ENCODE assay signal across 20 cellular contexts in genomic region chr4:109496875-109497274, GRCh38.
"Had no signal": no experiment of that assay in that cellular context is flagged by ENCODE, and none has a peak within 500 bp of the region (broad histone marks: within the 10 kb centered on the region; RNA-seq: fewer than 3 reads in every experiment).

No MANE protein-coding gene starts in this region.

- ATAC-seq: left cardiac atrium; left ventricle myocardium superior; naive thymus-derived CD4-positive, alpha-beta T cell; psoas muscle; upper lobe of right lung had no signal

- H3K4me2 ChIP-seq: hepatocyte had no signal

- H3K27ac ChIP-seq: epithelial cell of prostate, esophagus squamous epithelium, hepatocyte, parathyroid adenoma, psoas muscle, right lobe of liver, upper lobe of right lung, vagina had no signal

- H3K9ac ChIP-seq: parathyroid adenoma had no signal

- H3K27me3 ChIP-seq: dorsolateral prefrontal cortex, esophagus squamous epithelium, hepatocyte, right lobe of liver, upper lobe of right lung, vagina had no signal

- H3K27me3 Mint-ChIP-seq: naive thymus-derived CD4-positive, alpha-beta T cell had no signal

- H3K4me3 Mint-ChIP-seq: naive thymus-derived CD4-positive, alpha-beta T cell; nephron progenitor cell had no signal

- H3K4me3 ChIP-seq: dorsolateral prefrontal cortex, esophagus squamous epithelium, hepatocyte, lung, psoas muscle, right lobe of liver, upper lobe of right lung, vagina had no signal

- H3K4me1 Mint-ChIP-seq: nephron progenitor cell had no signal

- H3K79me2 ChIP-seq: parathyroid adenoma had no signal

- H3K9me3 Mint-ChIP-seq: nephron progenitor cell had no signal

- H3K4me1 ChIP-seq: esophagus squamous epithelium, parathyroid adenoma, psoas muscle, upper lobe of right lung, vagina had no signal

- DNase-seq: cortex of kidney; dorsolateral prefrontal cortex; effector CD8-positive, alpha-beta T cell; esophagus squamous epithelium; kidney; left cardiac atrium; left ventricle myocardium superior; naive thymus-derived CD4-positive, alpha-beta T cell; nephron progenitor cell; psoas muscle; retina; right lobe of liver; stimulated activated CD4-positive, alpha-beta T cell treated with anti-CD3 and anti-CD28 coated beads, Interleukin-4, amount 100 ng/mL, for 1 hour; stimulated activated naive CD4-positive, alpha-beta T cell treated with Interleukin-2 at 50 U/mL for 16 hours; upper lobe of right lung had no signal

- H2AFZ ChIP-seq: hepatocyte, parathyroid adenoma had no signal

- H3K9me3 ChIP-seq: esophagus squamous epithelium, psoas muscle, right lobe of liver, upper lobe of right lung, vagina had no signal
